3 cellular contexts compared by ENCODE assay signal in genomic region chr18:6377473-6377872, GRCh38.
TF ChIP-seq lines count a peak whose summit lies in the region.

No MANE protein-coding gene starts in this region.

TF ChIP-seq in HEK293, 187 proteins besides CTCF, POLR2A, EP300 and RAD21:
- TF ChIP-seq ZNF580 (tag by site-specific recombination; IDR thresholded peaks at IDR 0.05) (peak; percentile 58; the same call in 1 of the 2 replicates), ZNF146 (tag by site-specific recombination; IDR thresholded peaks at IDR 0.05) (peak; percentile 74)
- TF ChIP-seq, protein P1, sequence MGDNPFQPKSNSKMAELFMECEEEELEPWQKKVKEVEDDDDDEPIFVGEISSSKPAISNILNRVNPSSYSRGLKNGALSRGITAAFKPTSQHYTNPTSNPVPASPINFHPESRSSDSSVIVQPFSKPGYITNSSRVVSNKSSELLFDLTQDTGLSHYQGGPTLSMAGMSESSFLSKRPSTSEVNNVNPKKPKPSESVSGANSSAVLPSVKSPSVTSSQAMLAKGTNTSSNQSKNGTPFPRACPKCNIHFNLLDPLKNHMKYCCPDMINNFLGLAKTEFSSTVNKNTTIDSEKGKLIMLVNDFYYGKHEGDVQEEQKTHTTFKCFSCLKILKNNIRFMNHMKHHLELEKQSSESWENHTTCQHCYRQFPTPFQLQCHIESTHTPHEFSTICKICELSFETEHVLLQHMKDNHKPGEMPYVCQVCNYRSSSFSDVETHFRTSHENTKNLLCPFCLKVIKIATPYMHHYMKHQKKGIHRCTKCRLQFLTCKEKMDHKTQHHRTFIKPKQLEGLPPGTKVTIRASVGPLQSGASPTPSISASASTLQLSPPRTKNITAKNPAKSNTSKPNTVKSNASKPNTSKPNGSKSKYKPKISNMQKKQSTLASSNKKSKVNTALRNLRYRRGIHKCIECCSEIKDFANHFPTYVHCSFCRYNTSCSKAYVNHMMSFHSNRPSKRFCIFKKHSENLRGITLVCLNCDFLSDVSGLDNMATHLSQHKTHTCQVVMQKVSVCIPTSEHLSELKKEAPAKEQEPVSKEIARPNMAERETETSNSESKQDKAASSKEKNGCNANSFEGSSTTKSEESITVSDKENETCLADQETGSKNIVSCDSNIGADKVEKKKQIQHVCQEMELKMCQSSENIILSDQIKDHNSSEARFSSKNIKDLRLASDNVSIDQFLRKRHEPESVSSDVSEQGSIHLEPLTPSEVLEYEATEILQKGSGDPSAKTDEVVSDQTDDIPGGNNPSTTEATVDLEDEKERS (tag by site-specific recombination; IDR thresholded peaks at IDR 0.05): 0 out of 2 replicates have a peak, but pooled peaks have one; percentile 51

TF ChIP-seq in K562, 482 proteins besides CTCF, POLR2A, EP300 and RAD21:
- TF ChIP-seq ZNF146 (CRISPR knock-in tag; IDR thresholded peaks at IDR 0.05; ENCODE audit: unreplicated experiment): peak; percentile 44

TF ChIP-seq in HepG2, 621 proteins besides CTCF, POLR2A, EP300 and RAD21:
- peak; percentile 73; the same call in 1 of the 2 replicates for TF ChIP-seq ZMYM3 (CRISPR knock-in tag; IDR thresholded peaks at IDR 0.05)
TF ChIP-seq in HepG2: peak in this region for 1; not testable (repeated sequence) for 620.
